In genomic region chr4:40525811-40526598, GRCh38 we compare ENCODE assay signal across 8 cellular contexts.
DNase-seq lines count a peak whose midpoint lies in the region; ATAC-seq and TF ChIP-seq lines count a peak whose summit lies in the region.
"Had no signal": no experiment of that assay in that cellular context is flagged by ENCODE, and none has a peak within 500 bp of the region (broad histone marks: within the 10 kb centered on the region; RNA-seq: fewer than 3 reads in every experiment).

No MANE protein-coding gene starts in this region.

- DNase-seq in LoVo (ENCODE audit: low spot score): peak; percentile 70
- DNase-seq in endodermal cell: peak; percentile 72
- DNase-seq in lung (ENCODE audit: low spot score): peak; percentile 38
- no peak for DNase-seq in upper lobe of right lung
- DNase-seq: NCI-H526 treated with DMSO at 0.1 percent for 48 hours had no signal

- peaks cover 7% of the 10 kb centered on the region for H3K4me1 Mint-ChIP-seq in endodermal cell

- H3K27ac Mint-ChIP-seq in endodermal cell: peak overlapping the region; percentile 93

- no peak overlapping the region for H3K4me3 Mint-ChIP-seq in endodermal cell

- no peaks in the 10 kb centered on the region for H3K27me3 Mint-ChIP-seq in endodermal cell (ENCODE audit: insufficient read depth)

- no peak overlapping the region for H3K9ac ChIP-seq in endodermal cell (ENCODE audit: extremely low read depth, low read length, poor library complexity, severe bottlenecking)

- H3K4me1 ChIP-seq in endodermal cell (ENCODE audit: control insufficient read depth, insufficient read depth, low read length): no peaks in the 10 kb centered on the region
- peaks cover 2 to 3% of the 10 kb centered on the region in 2 donors for H3K4me1 ChIP-seq in lung (ENCODE audit: control insufficient read depth in 2 of 2, insufficient read depth in 2 of 2, low read length in 2 of 2)
- peaks cover 4% of the 10 kb centered on the region for H3K4me1 ChIP-seq in upper lobe of right lung

- H3K36me3 ChIP-seq in endodermal cell (ENCODE audit: control insufficient read depth, insufficient read depth, low read length): no peaks in the 10 kb centered on the region
- H3K36me3 ChIP-seq in lung (ENCODE audit: control insufficient read depth in 2 of 2, insufficient read depth in 2 of 2, low read length in 2 of 2): no peaks in the 10 kb centered on the region
- H3K36me3 ChIP-seq in upper lobe of right lung: no peaks in the 10 kb centered on the region

- WGBS in endodermal cell (ENCODE audit: insufficient coverage in 1 of 2, insufficient read length in 1 of 2), 2 experiments: 65 to 78% methylated on average over 4 to 8 of the region's 8 CpGs
- WGBS in lung, 2 donors: 60 to 76% methylated on average over 8 of the region's 8 CpGs

- H3K27ac ChIP-seq in endodermal cell (ENCODE audit: low read depth, low read length): no peak overlapping the region
- peak overlapping the region in 1 of 2 donors; percentile 75 for H3K27ac ChIP-seq in lung (ENCODE audit: low read depth in 1 of 2, low read length in 1 of 2)
- peak overlapping the region; percentile 68 for H3K27ac ChIP-seq in upper lobe of right lung

- TF ChIP-seq CTCF in endodermal cell (conservative IDR thresholded peaks at IDR 0.05) (no peak), lung (IDR thresholded peaks at IDR 0.05; ENCODE audit: control extremely low read depth, extremely low read depth) (no peak), upper lobe of right lung (IDR thresholded peaks at IDR 0.05) (no peak)

- H3K36me3 Mint-ChIP-seq in endodermal cell (ENCODE audit: low read depth): peaks cover 23% of the 10 kb centered on the region

- H3K27me3 ChIP-seq in endodermal cell (ENCODE audit: control insufficient read depth, insufficient read depth, low read length, poor library complexity, severe bottlenecking) (no peaks in the 10 kb centered on the region), lung (ENCODE audit: control insufficient read depth, insufficient read depth) (no peaks in the 10 kb centered on the region), upper lobe of right lung (no peaks in the 10 kb centered on the region)

- H3K9me3 Mint-ChIP-seq in endodermal cell: no peaks in the 10 kb centered on the region

- intact Hi-C loops in upper lobe of right lung (cut with DNase I): no loop called here

- H3K9me3 ChIP-seq in endodermal cell (ENCODE audit: control insufficient read depth, low read length): no peaks in the 10 kb centered on the region
- no peaks in the 10 kb centered on the region for H3K9me3 ChIP-seq in lung (ENCODE audit: control insufficient read depth in 2 of 2, insufficient read depth in 1 of 2, low read length in 1 of 2)
- no peaks in the 10 kb centered on the region for H3K9me3 ChIP-seq in upper lobe of right lung

- H3K4me3 ChIP-seq in endodermal cell (ENCODE audit: low read length) (no peak overlapping the region), lung (no peak overlapping the region), upper lobe of right lung (no peak overlapping the region)

- peak; percentile 51 for ATAC-seq in lung (ENCODE audit: insufficient read depth, low FRiP score)
- ATAC-seq in upper lobe of right lung: peak; percentile 74
- no peak for ATAC-seq in GM21825 (IDR thresholded peaks at IDR 0.05; ENCODE audit: unreplicated experiment)
- ATAC-seq in HG03378 (IDR thresholded peaks at IDR 0.05; ENCODE audit: unreplicated experiment): no peak
- no peak for ATAC-seq in GM21367 (IDR thresholded peaks at IDR 0.05; ENCODE audit: unreplicated experiment)

Comparison
In these comparisons a context has a peak if more than half of its experiments do, and no peak if none do; other contexts are left out.
1. ATAC-seq: peak in lung (single experiment) and upper lobe of right lung (single experiment); none in GM21825 (single experiment), HG03378 (single experiment) and GM21367 (single experiment).